In the genomic region with DNA sequence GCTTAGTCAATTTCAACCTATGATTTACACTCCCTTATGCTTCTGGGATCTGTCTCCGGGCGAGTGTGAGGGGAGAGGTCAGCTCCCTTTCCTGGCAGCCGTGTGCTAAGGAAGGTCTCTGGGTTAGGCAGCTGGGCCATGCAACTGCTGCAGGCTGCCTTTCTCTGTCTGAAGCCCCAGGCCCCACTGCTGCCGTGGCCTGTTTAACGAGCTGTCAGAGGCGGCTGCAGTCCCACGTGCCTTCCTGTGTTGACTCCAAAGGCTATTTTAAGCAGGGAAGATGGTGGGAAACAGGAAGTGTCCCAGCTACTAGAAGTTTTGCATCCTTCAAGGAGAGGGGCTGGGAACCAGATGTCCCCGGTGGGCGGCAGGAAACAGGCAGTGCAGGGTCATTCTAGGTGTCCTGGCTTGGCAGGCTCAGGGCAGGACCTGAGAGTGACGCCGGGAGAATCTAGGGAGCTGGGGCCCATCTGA, we compare ENCODE assay signal across 12 cellular contexts.
A peak's percentile ranks its signal among the peaks of the same experiment; 100 is the strongest.
DNase-seq lines count a peak whose midpoint lies in the region; ATAC-seq and TF ChIP-seq lines count a peak whose summit lies in the region.
"Had no signal": no experiment of that assay in that cellular context is flagged by ENCODE, and none has a peak within 500 bp of the region (broad histone marks: within the 10 kb centered on the region; RNA-seq: fewer than 3 reads in every experiment).

No MANE protein-coding gene starts in this region.

- H3K9ac ChIP-seq in adipocyte (ENCODE audit: low read length) = peak overlapping the region; percentile 32

- H3K4me1 ChIP-seq in adipocyte (ENCODE audit: control insufficient read depth, insufficient read depth, low read length) (peaks cover 22% of the 10 kb centered on the region), tibial nerve (peaks cover 0 to 73% (median 16%) of the 10 kb centered on the region in 4 donors), suprapubic skin (peaks cover 23% of the 10 kb centered on the region)

- intact Hi-C loops in Right ventricle myocardium superior (cut with DNase I) = no loop called here

- DNase-seq in adipocyte (ENCODE audit: low read depth) (no peak), Right ventricle myocardium superior (peak; percentile 67), myocyte (ENCODE audit: low read depth) (peak; percentile 76), tibial nerve (ENCODE audit: low spot score in 2 of 2) (peak in 1 of 2 donors; percentile 45), suprapubic skin (ENCODE audit: low spot score in 2 of 2) (no peak), middle frontal gyrus (ENCODE audit: extremely low spot score, low spot score) (no peak), NCI-H2081 treated with DMSO at 0.1 percent for 48 hours (lab: John Stamatoyannopoulos, UW) (no peak)
- DNase-seq: activated CD4-positive, alpha-beta memory T cell treated with anti-CD3 and anti-CD28 coated beads, Interleukin-2, amount 10 ng/mL, durations not matched to agents 7 days and 5 days; Karpas-422; NCI-H524 treated with DMSO at 0.1 percent for 48 hours; stimulated activated CD4-positive, alpha-beta T cell treated with anti-CD3 and anti-CD28 coated beads, Interleukin-2, amount 100 ng/mL, for 24 hours had no signal

- TF ChIP-seq CTCF in tibial nerve (IDR thresholded peaks at IDR 0.05) (no peak), suprapubic skin (IDR thresholded peaks at IDR 0.05) (no peak)

- H3K36me3 ChIP-seq in adipocyte (ENCODE audit: control insufficient read depth, insufficient read depth, low read length, severe bottlenecking) (peaks cover 95% of the 10 kb centered on the region), tibial nerve (peaks cover 8 to 100% (median 17%) of the 10 kb centered on the region in 3 donors), suprapubic skin (peaks cover 83% of the 10 kb centered on the region)

- TF ChIP-seq EP300 in tibial nerve (IDR thresholded peaks at IDR 0.05) = peak in 1 of 2 donors; percentile 49
- TF ChIP-seq EP300 in suprapubic skin (IDR thresholded peaks at IDR 0.05) = no peak

- H3K27ac ChIP-seq in tibial nerve (peak overlapping the region in 3 of 4 donors; percentile 16 to 67 (median 64)), suprapubic skin (no peak overlapping the region)

- 13 to 16% methylated on average over 11 of the region's 11 CpGs for WGBS in tibial nerve, 2 donors
- 28% methylated on average over 11 of the region's 11 CpGs for WGBS in suprapubic skin

- H3K27me3 ChIP-seq in adipocyte (replicated peaks; ENCODE audit: control insufficient read depth, insufficient read depth, low read length) (no peaks in the 10 kb centered on the region), tibial nerve (no peaks in the 10 kb centered on the region), suprapubic skin (no peaks in the 10 kb centered on the region)

- peak; percentile 40 for ATAC-seq in Right ventricle myocardium superior (ENCODE audit: poor library complexity)
- no peak for ATAC-seq in GM18873 (IDR thresholded peaks at IDR 0.05; ENCODE audit: low FRiP score, unreplicated experiment)

- H3K9me3 ChIP-seq in adipocyte (ENCODE audit: control insufficient read depth, low read length) (no peaks in the 10 kb centered on the region), tibial nerve (no peaks in the 10 kb centered on the region), suprapubic skin (no peaks in the 10 kb centered on the region)

- no peak overlapping the region for H3K4me3 ChIP-seq in adipocyte (ENCODE audit: low read length)
- H3K4me3 ChIP-seq in tibial nerve = no peak overlapping the region
- H3K4me3 ChIP-seq in suprapubic skin = no peak overlapping the region

- TF ChIP-seq POLR2A in tibial nerve (IDR thresholded peaks at IDR 0.05) (no peak), suprapubic skin (IDR thresholded peaks at IDR 0.05) (no peak)

Comparison
In these comparisons a context has a peak if more than half of its experiments do, and no peak if none do; other contexts are left out.
1. DNase-seq: peak in Right ventricle myocardium superior (single experiment) and myocyte (single experiment); none in adipocyte (single experiment), suprapubic skin (0 of 2), middle frontal gyrus (single experiment) and NCI-H2081 treated with DMSO at 0.1 percent for 48 hours (single experiment).